In the genomic region with DNA sequence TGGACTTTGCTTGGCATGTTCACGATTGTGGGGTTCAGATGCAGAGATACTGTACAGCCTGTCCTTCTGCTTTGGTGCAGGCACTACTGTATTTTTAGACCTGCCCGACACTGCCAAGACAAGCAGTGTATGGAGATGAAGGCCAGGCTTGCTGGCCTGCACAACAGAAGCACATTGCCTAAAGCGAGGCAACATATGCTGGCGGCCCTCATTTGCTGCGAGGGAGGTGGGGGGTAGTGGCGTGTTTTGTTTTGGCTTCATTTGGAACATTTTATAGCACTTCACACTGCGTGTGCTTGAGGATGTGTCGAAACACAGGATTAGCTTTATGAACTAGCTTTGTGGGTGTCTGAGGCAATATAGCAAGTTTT, we compare ENCODE assay signal across 16 cellular contexts. TPM values are rescaled to one million over a fixed set of nuclear protein-coding genes. Genes with fewer than 3 reads are reported as not detected.
DNase-seq lines count a peak whose midpoint lies in the region; ATAC-seq, FAIRE-seq and TF ChIP-seq lines count a peak whose summit lies in the region.
"Had no signal": no experiment of that assay in that cellular context is flagged by ENCODE, and none has a peak within 500 bp of the region (broad histone marks: within the 10 kb centered on the region; RNA-seq: fewer than 3 reads in every experiment).

No MANE protein-coding gene starts in this region.

- no peaks in the 10 kb centered on the region for H3K4me1 ChIP-seq in HEK293 (ENCODE audit: control insufficient read depth, insufficient read depth, low read length)
- H3K4me1 ChIP-seq in heart left ventricle, result peaks cover 0 to 86% (median 23%) of the 10 kb centered on the region in 12 donors
- peaks cover 0 to 24% (median 18%) of the 10 kb centered on the region in 4 donors for H3K4me1 ChIP-seq in sigmoid colon
- no peaks in the 10 kb centered on the region for H3K4me1 ChIP-seq in kidney (ENCODE audit: control insufficient read depth in 1 of 2, insufficient read depth in 1 of 2, low read depth in 1 of 2, low read length in 2 of 2)
- H3K4me1 ChIP-seq: adrenal gland had no signal

- CTCF ChIA-PET in HEK293 (lab: Yijun Ruan, JAX), result interaction anchor here (1.4 kb wide), 1 partner anchor 36 kb away, joined by 5 read pairs; no protein-coding TSS in a partner anchor

- H3K27ac ChIP-seq in HEK293 (ENCODE audit: extremely low read depth, low read depth, low read length) (no peak overlapping the region), heart left ventricle (peak overlapping the region; percentile 52 to 93 (median 84)), sigmoid colon (peak overlapping the region in 3 of 4 donors; percentile 60 to 72 (median 64)), kidney (ENCODE audit: low read depth in 2 of 2, low read length in 2 of 2) (no peak overlapping the region)
- H3K27ac ChIP-seq: adrenal gland had no signal

- WGBS in heart left ventricle, 4 donors, result 44 to 58% (median 51%) methylated on average over 8 of the region's 8 CpGs
- WGBS in sigmoid colon, 2 donors, result 68 to 85% methylated on average over 8 of the region's 8 CpGs

- DNase-seq in NOMO-1 treated with DMSO at 0.1 percent for 48 hours (lab: John Stamatoyannopoulos, UW; ENCODE audit: unreplicated experiment) (peak; percentile 11), heart left ventricle (peak; percentile 59 to 84 (median 73)), sigmoid colon (peak; percentile 90), kidney (no peak), NCI-H1105 treated with DMSO at 0.1 percent for 48 hours (lab: John Stamatoyannopoulos, UW) (no peak), erythroblast (lab: John Stamatoyannopoulos, UW) (no peak)
- DNase-seq: adrenal gland; Calu3; central memory CD4-positive, alpha-beta T cell; foreskin melanocyte; HCEC 1CT; MG63; T-helper 2 cell had no signal

- TF ChIP-seq CTCF in HEK293 (tag by site-specific recombination; IDR thresholded peaks at IDR 0.05) (no peak), heart left ventricle (IDR thresholded peaks at IDR 0.05) (no peak), sigmoid colon (IDR thresholded peaks at IDR 0.05) (no peak), kidney (IDR thresholded peaks at IDR 0.05; ENCODE audit: borderline replicate concordance, extremely low read depth, insufficient read depth) (no peak)

- no peak for FAIRE-seq in kidney (lab: Jason Lieb, UNC)
- FAIRE-seq: endometrium had no signal

- H3K36me3 ChIP-seq in HEK293 (ENCODE audit: control insufficient read depth in 2 of 2, insufficient read depth in 1 of 2, low read length in 2 of 2), result no peaks in the 10 kb centered on the region
- no peaks in the 10 kb centered on the region for H3K36me3 ChIP-seq in heart left ventricle
- no peaks in the 10 kb centered on the region for H3K36me3 ChIP-seq in sigmoid colon
- H3K36me3 ChIP-seq in kidney (ENCODE audit: control insufficient read depth in 1 of 2, insufficient read depth in 2 of 2, low read length in 2 of 2), result no peaks in the 10 kb centered on the region
- H3K36me3 ChIP-seq: adrenal gland, MG63 had no signal

- H3K9me3 ChIP-seq in HEK293 (ENCODE audit: control insufficient read depth, insufficient read depth, low read depth, low read length) (no peaks in the 10 kb centered on the region), heart left ventricle (no peaks in the 10 kb centered on the region), sigmoid colon (no peaks in the 10 kb centered on the region), kidney (ENCODE audit: control insufficient read depth in 1 of 2, low read length in 2 of 2) (no peaks in the 10 kb centered on the region)
- H3K9me3 ChIP-seq: adrenal gland, MG63 had no signal

- TF ChIP-seq EP300 in sigmoid colon (IDR thresholded peaks at IDR 0.05), result peak in 3 of 4 donors; percentile 16 to 70 (median 59)

- ATAC-seq in heart left ventricle (peak; percentile 96 to 98 (median 96)), HG03196 (IDR thresholded peaks at IDR 0.05; ENCODE audit: unreplicated experiment) (no peak)

- no peak overlapping the region for H3K9ac ChIP-seq in kidney (ENCODE audit: low read length in 2 of 2)

- POLR2A ChIA-PET in HEK293 (lab: Yijun Ruan, JAX), result no interaction called here

- TF ChIP-seq POLR2A in heart left ventricle (IDR thresholded peaks at IDR 0.05), result no peak
- TF ChIP-seq POLR2A in sigmoid colon (IDR thresholded peaks at IDR 0.05), result no peak
- no peak for TF ChIP-seq POLR2A in erythroblast (IDR thresholded peaks at IDR 0.05; ENCODE audit: low read length)

- H3K4me3 ChIP-seq in HEK293 (ENCODE audit: low read depth, low read length) (no peak overlapping the region), heart left ventricle (no peak overlapping the region), sigmoid colon (no peak overlapping the region), kidney (ENCODE audit: low read length in 2 of 2) (no peak overlapping the region)
- H3K4me3 ChIP-seq: adrenal gland, MG63 had no signal

- intact Hi-C loops in heart left ventricle (cut with DNase I) (loop anchor here in 1 of 10 donors (2.0 kb wide), 1 partner anchor 16 kb away; no protein-coding TSS in a partner anchor), sigmoid colon (cut with DNase I) (no loop called here), kidney (cut with DNase I) (no loop called here)

- H3K27me3 ChIP-seq in heart left ventricle (no peaks in the 10 kb centered on the region), sigmoid colon (no peaks in the 10 kb centered on the region)
- H3K27me3 ChIP-seq: adrenal gland, MG63 had no signal

TF ChIP-seq in HEK293, 187 proteins besides CTCF, POLR2A, EP300 and RAD21:
- peak; percentile 56; the same call in 1 of the 2 replicates for TF ChIP-seq ZIC2 (tag by site-specific recombination; IDR thresholded peaks at IDR 0.05)
- TF ChIP-seq, protein P1, sequence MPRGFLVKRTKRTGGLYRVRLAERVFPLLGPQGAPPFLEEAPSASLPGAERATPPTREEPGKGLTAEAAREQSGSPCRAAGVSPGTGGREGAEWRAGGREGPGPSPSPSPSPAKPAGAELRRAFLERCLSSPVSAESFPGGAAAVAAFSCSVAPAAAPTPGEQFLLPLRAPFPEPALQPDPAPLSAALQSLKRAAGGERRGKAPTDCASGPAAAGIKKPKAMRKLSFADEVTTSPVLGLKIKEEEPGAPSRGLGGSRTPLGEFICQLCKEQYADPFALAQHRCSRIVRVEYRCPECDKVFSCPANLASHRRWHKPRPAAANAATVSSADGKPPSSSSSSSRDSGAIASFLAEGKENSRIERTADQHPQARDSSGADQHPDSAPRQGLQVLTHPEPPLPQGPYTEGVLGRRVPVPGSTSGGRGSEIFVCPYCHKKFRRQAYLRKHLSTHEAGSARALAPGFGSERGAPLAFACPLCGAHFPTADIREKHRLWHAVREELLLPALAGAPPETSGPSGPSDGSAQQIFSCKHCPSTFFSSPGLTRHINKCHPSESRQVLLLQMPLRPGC (tag by site-specific recombination; IDR thresholded peaks at IDR 0.05), result no peak

RNA-seq across cellular contexts. Expression of a gene that starts 27.0 kb away (rescaled TPM):
- total RNA-seq in heart left ventricle (100 to 1,000 TPM in 7 of 9 donors, 10 to 100 TPM in 2; 68.7 to 179 (median 149) TPM), sigmoid colon (1 to 10 TPM in 1 of 4 donors, under 1 TPM in 2, not detected in 1; 0.36 to 2.3 (median 0.55) TPM), kidney (6.5 TPM)
- polyA plus RNA-seq in heart left ventricle (10 to 100 TPM in 1 of 2 donors, 1 to 10 TPM in 1; 7.5 to 42.1 TPM), sigmoid colon (1 to 10 TPM; 1.6 to 2.5 (median 1.8) TPM), kidney (ENCODE audit: insufficient read depth, low read depth, low replicate concordance) (4.2 TPM)

Comparison
In these comparisons a context has a peak if more than half of its experiments do, and no peak if none do; other contexts are left out.
1. H3K27ac ChIP-seq: peak in heart left ventricle (12 of 12) and sigmoid colon (3 of 4); none in HEK293 (single experiment) and kidney (0 of 2).
2. DNase-seq: peak in NOMO-1 treated with DMSO at 0.1 percent for 48 hours (single experiment), heart left ventricle (5 of 5) and sigmoid colon (single experiment); none in kidney (single experiment), NCI-H1105 treated with DMSO at 0.1 percent for 48 hours (single experiment) and erythroblast (0 of 2).